ENCODE assay signal across 20 cellular contexts in genomic region chr2:237711458-237712150, GRCh38.
DNase-seq lines count a peak whose midpoint lies in the region; ATAC-seq and TF ChIP-seq lines count a peak whose summit lies in the region.
"Had no signal": no experiment of that assay in that cellular context is flagged by ENCODE, and none has a peak within 500 bp of the region (broad histone marks: within the 10 kb centered on the region; RNA-seq: fewer than 3 reads in every experiment).

No MANE protein-coding gene starts in this region.

- TF ChIP-seq CTCF in heart right ventricle (IDR thresholded peaks at IDR 0.05) (no peak), mesothelial cell of epicardium (IDR thresholded peaks at IDR 0.05; ENCODE audit: unreplicated experiment) (no peak)

- no peaks in the 10 kb centered on the region for H3K27me3 ChIP-seq in heart right ventricle
- no peaks in the 10 kb centered on the region for H3K27me3 ChIP-seq in stomach smooth muscle (ENCODE audit: control insufficient read depth in 1 of 2, insufficient read depth in 2 of 2, low read length in 2 of 2)
- H3K27me3 ChIP-seq: ascending aorta, esophagus squamous epithelium, ovary had no signal

- H3K9me3 ChIP-seq in heart right ventricle: no peaks in the 10 kb centered on the region
- no peaks in the 10 kb centered on the region for H3K9me3 ChIP-seq in stomach smooth muscle (ENCODE audit: control insufficient read depth in 2 of 2, low read length in 2 of 2)
- H3K9me3 ChIP-seq: ascending aorta, esophagus squamous epithelium, ovary had no signal

- no peak overlapping the region for H3K9ac ChIP-seq in stomach smooth muscle (ENCODE audit: low read length in 2 of 2)

- intact Hi-C loops in heart right ventricle (cut with DNase I) (no loop called here), left cardiac atrium (cut with DNase I) (no loop called here)

- ATAC-seq in heart right ventricle (no peak), left cardiac atrium (no peak), GM19328 (IDR thresholded peaks at IDR 0.05; ENCODE audit: unreplicated experiment) (no peak), HG02763 (IDR thresholded peaks at IDR 0.05; ENCODE audit: unreplicated experiment) (no peak)
- ATAC-seq in activated T-cell treated with anti-CD3 and anti-CD28 coated beads, Interleukin-2, amount 50 U/mL, for 72 hours (replicated peaks in 1 of 2): no peak
- ATAC-seq: K562, PC-3 had no signal

- H3K36me3 Mint-ChIP-seq in activated T-cell treated with anti-CD3 and anti-CD28 coated beads, Interleukin-2, amount 50 U/mL, for 72 hours (ENCODE audit: insufficient read depth in 2 of 2): peaks cover 3 to 15% of the 10 kb centered on the region in 2 donors
- H3K36me3 Mint-ChIP-seq in mesothelial cell of epicardium: peaks cover 5% of the 10 kb centered on the region

- peaks cover 0 to 56% (median 9%) of the 10 kb centered on the region in 9 donors for H3K36me3 ChIP-seq in heart right ventricle
- H3K36me3 ChIP-seq in stomach smooth muscle (ENCODE audit: control insufficient read depth in 2 of 2, insufficient read depth in 2 of 2, low read length in 2 of 2): peaks cover 6 to 14% of the 10 kb centered on the region in 2 donors
- H3K36me3 ChIP-seq: ovary had no signal

- 86 to 89% methylated on average over 31 of the region's 31 CpGs for WGBS in heart right ventricle, 2 donors

- H3K27ac ChIP-seq in heart right ventricle: peak overlapping the region in 6 of 10 donors; percentile 17 to 92 (median 70)
- peak overlapping the region; percentile 11 for H3K27ac ChIP-seq in stomach smooth muscle (ENCODE audit: low read length)
- H3K27ac ChIP-seq: esophagus squamous epithelium, ovary had no signal

- no peaks in the 10 kb centered on the region for H3K27me3 Mint-ChIP-seq in activated T-cell treated with anti-CD3 and anti-CD28 coated beads, Interleukin-2, amount 50 U/mL, for 72 hours (ENCODE audit: low read depth)
- no peaks in the 10 kb centered on the region for H3K27me3 Mint-ChIP-seq in mesothelial cell of epicardium (ENCODE audit: low read depth)
- H3K27me3 Mint-ChIP-seq: activated naive CD4-positive, alpha-beta T cell treated with anti-CD3 and anti-CD28 coated beads, Interleukin-2, amount 10 ng/mL, durations not matched to agents 7 days and 5 days; CD4-positive, alpha-beta T cell had no signal

- H3K4me1 ChIP-seq in heart right ventricle: peaks cover 23 to 89% (median 70%) of the 10 kb centered on the region in 9 donors
- H3K4me1 ChIP-seq in stomach smooth muscle (ENCODE audit: control insufficient read depth, insufficient read depth, low read length): peaks cover 54% of the 10 kb centered on the region

- no peaks in the 10 kb centered on the region for H3K9me3 Mint-ChIP-seq in activated T-cell treated with anti-CD3 and anti-CD28 coated beads, Interleukin-2, amount 50 U/mL, for 72 hours
- H3K9me3 Mint-ChIP-seq in mesothelial cell of epicardium: no peaks in the 10 kb centered on the region
- H3K9me3 Mint-ChIP-seq: activated naive CD4-positive, alpha-beta T cell treated with anti-CD3 and anti-CD28 coated beads, Interleukin-2, amount 10 ng/mL, durations not matched to agents 7 days and 5 days; CD4-positive, alpha-beta T cell had no signal

- H3K4me3 ChIP-seq in heart right ventricle: no peak overlapping the region
- H3K4me3 ChIP-seq in stomach smooth muscle (ENCODE audit: low read length in 2 of 2): no peak overlapping the region
- H3K4me3 ChIP-seq: ascending aorta, esophagus squamous epithelium, K562, ovary had no signal

- DNase-seq in heart right ventricle: no peak
- DNase-seq in left cardiac atrium: no peak
- DNase-seq in activated T-cell treated with anti-CD3 and anti-CD28 coated beads, Interleukin-2, amount 50 U/mL, for 72 hours: no peak
- no peak for DNase-seq in mesothelial cell of epicardium (ENCODE audit: low spot score in 2 of 2, unreplicated experiment in 2 of 2)
- no peak for DNase-seq in NOMO-1 treated with dmso at 0.1 percent for 144 hours (lab: John Stamatoyannopoulos, UW; ENCODE audit: unreplicated experiment)
- DNase-seq: activated naive CD4-positive, alpha-beta T cell treated with anti-CD3 and anti-CD28 coated beads, Interleukin-2, amount 10 ng/mL, durations not matched to agents 7 days and 5 days; effector CD4-positive, alpha-beta T cell; esophagus squamous epithelium; GF-D8; NCI-H748 treated with DMSO at 0.1 percent for 48 hours; ovary; PC-3; stimulated activated naive CD4-positive, alpha-beta T cell; T-helper 2 cell had no signal

- no peak overlapping the region for H3K4me3 Mint-ChIP-seq in activated T-cell treated with anti-CD3 and anti-CD28 coated beads, Interleukin-2, amount 50 U/mL, for 72 hours
- H3K4me3 Mint-ChIP-seq in mesothelial cell of epicardium: no peak overlapping the region
- H3K4me3 Mint-ChIP-seq: activated naive CD4-positive, alpha-beta T cell treated with anti-CD3 and anti-CD28 coated beads, Interleukin-2, amount 10 ng/mL, durations not matched to agents 7 days and 5 days; CD4-positive, alpha-beta T cell had no signal

- H3K4me1 Mint-ChIP-seq in activated T-cell treated with anti-CD3 and anti-CD28 coated beads, Interleukin-2, amount 50 U/mL, for 72 hours (ENCODE audit: low read depth): peaks cover 55% of the 10 kb centered on the region
- peaks cover 65% of the 10 kb centered on the region for H3K4me1 Mint-ChIP-seq in mesothelial cell of epicardium

- peak overlapping the region; percentile 89 for H3K27ac Mint-ChIP-seq in activated T-cell treated with anti-CD3 and anti-CD28 coated beads, Interleukin-2, amount 50 U/mL, for 72 hours
- peak overlapping the region; percentile 34 for H3K27ac Mint-ChIP-seq in mesothelial cell of epicardium
- H3K27ac Mint-ChIP-seq: activated naive CD4-positive, alpha-beta T cell treated with anti-CD3 and anti-CD28 coated beads, Interleukin-2, amount 10 ng/mL, durations not matched to agents 7 days and 5 days; CD4-positive, alpha-beta T cell had no signal
